Comparison of ENCODE assay signal across 12 cellular contexts in the genomic region with DNA sequence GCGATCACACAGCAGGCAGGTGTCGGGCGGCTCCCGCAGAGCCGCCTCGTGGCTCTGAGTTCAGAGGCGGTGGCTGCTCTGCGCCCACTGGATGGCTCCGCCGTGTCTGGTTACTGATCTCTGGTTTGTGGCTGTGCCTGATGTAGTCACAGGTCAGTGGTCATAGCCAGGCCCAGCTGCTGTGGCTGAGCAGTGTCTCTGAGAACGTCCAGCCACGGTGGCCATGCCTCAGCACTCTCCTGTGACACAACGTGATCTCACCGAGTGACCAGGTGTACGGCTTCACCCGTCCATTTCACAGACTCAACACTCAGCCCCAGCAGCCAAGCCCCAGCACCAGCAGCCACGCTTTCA.
DNase-seq lines count a peak whose midpoint lies in the region; TF ChIP-seq lines count a peak whose summit lies in the region.
"Had no signal": no experiment of that assay in that cellular context is flagged by ENCODE, and none has a peak within 500 bp of the region (broad histone marks: within the 10 kb centered on the region; RNA-seq: fewer than 3 reads in every experiment).

No MANE protein-coding gene starts in this region.

- DNase-seq in Caki2 (ENCODE audit: low read depth), result peak; percentile 82
- peak; percentile 76 for DNase-seq in NAMALWA (ENCODE audit: low spot score)
- peak; percentile 25 for DNase-seq in kidney epithelial cell (ENCODE audit: low read depth)
- DNase-seq in stimulated activated CD8-positive, alpha-beta memory T cell treated with anti-CD3 and anti-CD28 coated beads, Interleukin-4, amount 100 ng/mL, for 48 hours, result no peak
- no peak for DNase-seq in activated CD8-positive, alpha-beta memory T cell treated with anti-CD3 and anti-CD28 coated beads, Interleukin-2, amount 50 U/mL, for 4 hours
- no peak for DNase-seq in colonic mucosa
- DNase-seq in smooth muscle cell (lab: John Stamatoyannopoulos, UW; ENCODE audit: unreplicated experiment), result no peak
- DNase-seq: C1 segment of cervical spinal cord, hypothalamus, NCI-H510A, T-helper 1 cell had no signal

- H3K9me3 ChIP-seq in colonic mucosa, result no peaks in the 10 kb centered on the region
- H3K9me3 ChIP-seq in smooth muscle cell (replicated peaks; ENCODE audit: low read depth), result no peaks in the 10 kb centered on the region

- peak; percentile 21 for TF ChIP-seq POLR2A in GM19193 (IDR thresholded peaks at IDR 0.05; ENCODE audit: extremely low read depth, insufficient read depth, insufficient read length)

- WGBS in smooth muscle cell (ENCODE audit: low lambda C conversion rate), result 75% methylated on average over 15 of the region's 17 CpGs

- in situ Hi-C loops in Caki2 (cut with HindIII; ENCODE audit: low pct_unique_long_range_greater_than_20kb, low sequenced_read_pairs), result no loop called here

- H3K27me3 ChIP-seq in kidney epithelial cell (ENCODE audit: control insufficient read depth, insufficient read depth, low read length) (peaks cover 36% of the 10 kb centered on the region), colonic mucosa (no peaks in the 10 kb centered on the region), smooth muscle cell (ENCODE audit: low read depth) (peaks cover 25% of the 10 kb centered on the region)

- TF ChIP-seq CTCF in kidney epithelial cell (IDR thresholded peaks at IDR 0.05; ENCODE audit: insufficient read depth, low read length, poor library complexity, severe bottlenecking) (no peak), colonic mucosa (IDR thresholded peaks at IDR 0.05) (no peak), smooth muscle cell (IDR thresholded peaks at IDR 0.05; ENCODE audit: borderline replicate concordance, insufficient read depth, poor library complexity, severe bottlenecking) (no peak)

- H3K9ac ChIP-seq in colonic mucosa (ENCODE audit: low read depth in 2 of 2, low read length in 2 of 2) (no peak overlapping the region), smooth muscle cell (ENCODE audit: low read depth) (no peak overlapping the region)

- H4K20me1 ChIP-seq in smooth muscle cell (ENCODE audit: low read depth), result no peaks in the 10 kb centered on the region

- H3F3A ChIP-seq in smooth muscle cell (ENCODE audit: low read depth), result no peaks in the 10 kb centered on the region

- no peak overlapping the region for H3K4me2 ChIP-seq in smooth muscle cell

- no peaks in the 10 kb centered on the region for H3K36me3 ChIP-seq in kidney epithelial cell (ENCODE audit: control insufficient read depth, insufficient read depth, low read length)
- no peaks in the 10 kb centered on the region for H3K36me3 ChIP-seq in colonic mucosa
- no peaks in the 10 kb centered on the region for H3K36me3 ChIP-seq in smooth muscle cell (ENCODE audit: low read depth)

- H3K4me1 ChIP-seq in colonic mucosa (no peaks in the 10 kb centered on the region), smooth muscle cell (ENCODE audit: low read depth) (peaks cover 3% of the 10 kb centered on the region)

- H3K4me3 ChIP-seq in kidney epithelial cell (ENCODE audit: low read depth, low read length), result no peak overlapping the region
- no peak overlapping the region for H3K4me3 ChIP-seq in colonic mucosa
- no peak overlapping the region for H3K4me3 ChIP-seq in smooth muscle cell

- no peaks in the 10 kb centered on the region for H3K79me2 ChIP-seq in smooth muscle cell (ENCODE audit: low read depth)

- no peak overlapping the region for H2AFZ ChIP-seq in smooth muscle cell (ENCODE audit: low read depth)

- H3K27ac ChIP-seq in colonic mucosa, result no peak overlapping the region
- no peak overlapping the region for H3K27ac ChIP-seq in smooth muscle cell (ENCODE audit: low read depth)

- intact Hi-C loops in colonic mucosa (cut with DNase I), result no loop called here

Comparison
In these comparisons a context has a peak if more than half of its experiments do, and no peak if none do; other contexts are left out.
1. DNase-seq: peak in Caki2 (single experiment), NAMALWA (single experiment) and kidney epithelial cell (single experiment); none in stimulated activated CD8-positive, alpha-beta memory T cell treated with anti-CD3 and anti-CD28 coated beads, Interleukin-4, amount 100 ng/mL, for 48 hours (single experiment), activated CD8-positive, alpha-beta memory T cell treated with anti-CD3 and anti-CD28 coated beads, Interleukin-2, amount 50 U/mL, for 4 hours (single experiment), colonic mucosa (single experiment) and smooth muscle cell (single experiment).